In the genomic region with DNA sequence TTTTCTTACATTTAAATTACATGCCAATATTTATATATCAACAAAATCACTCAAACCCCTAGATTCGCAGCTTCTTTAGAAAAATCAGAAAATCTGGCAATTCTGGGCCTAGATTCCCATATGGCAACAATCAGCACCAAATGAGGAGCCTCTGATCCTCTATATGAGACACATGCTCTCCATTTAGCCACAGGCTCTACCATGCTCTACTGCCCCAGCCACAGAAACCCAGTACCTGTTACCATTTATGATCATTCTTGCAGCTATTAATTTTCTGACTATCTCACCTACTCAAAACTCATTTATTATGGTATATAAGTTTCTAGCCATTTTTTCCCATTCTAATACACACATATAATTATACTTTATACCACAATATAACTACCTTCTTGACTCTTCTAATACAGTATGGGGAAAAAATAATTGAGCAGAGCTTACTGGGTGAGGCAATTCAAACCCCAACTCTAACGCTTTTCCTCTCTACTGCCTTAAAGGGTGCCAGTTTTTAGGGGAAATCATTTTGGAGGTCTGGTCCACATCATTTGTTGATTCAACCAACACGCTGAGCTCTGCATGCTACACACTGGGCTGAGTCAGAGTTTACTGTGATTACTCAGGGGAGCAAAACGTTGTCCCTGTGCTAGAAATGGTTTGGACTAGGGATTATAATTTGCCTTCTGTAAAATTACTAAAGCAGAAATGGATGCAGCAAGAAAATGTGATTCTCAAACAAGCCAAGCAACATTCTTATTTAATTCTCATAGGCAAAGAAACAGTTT, we compare ENCODE assay signal across 1 cellular context.
TF ChIP-seq lines count a peak whose summit lies in the region.

No MANE protein-coding gene starts in this region.

TF ChIP-seq in SK-N-SH treated with all-trans-retinoic acid at 6 μM for 48 hours, 23 proteins besides CTCF, POLR2A, EP300 and RAD21 (continued from another document):
- TF ChIP-seq TCF4 (CRISPR knock-in tag; IDR thresholded peaks at IDR 0.05; ENCODE audit: borderline replicate concordance) (no peak), PPARA (CRISPR knock-in tag; IDR thresholded peaks at IDR 0.05; ENCODE audit: borderline replicate concordance) (no peak), ISL1 (CRISPR knock-in tag; IDR thresholded peaks at IDR 0.05) (no peak)
- TF ChIP-seq, protein P1, sequence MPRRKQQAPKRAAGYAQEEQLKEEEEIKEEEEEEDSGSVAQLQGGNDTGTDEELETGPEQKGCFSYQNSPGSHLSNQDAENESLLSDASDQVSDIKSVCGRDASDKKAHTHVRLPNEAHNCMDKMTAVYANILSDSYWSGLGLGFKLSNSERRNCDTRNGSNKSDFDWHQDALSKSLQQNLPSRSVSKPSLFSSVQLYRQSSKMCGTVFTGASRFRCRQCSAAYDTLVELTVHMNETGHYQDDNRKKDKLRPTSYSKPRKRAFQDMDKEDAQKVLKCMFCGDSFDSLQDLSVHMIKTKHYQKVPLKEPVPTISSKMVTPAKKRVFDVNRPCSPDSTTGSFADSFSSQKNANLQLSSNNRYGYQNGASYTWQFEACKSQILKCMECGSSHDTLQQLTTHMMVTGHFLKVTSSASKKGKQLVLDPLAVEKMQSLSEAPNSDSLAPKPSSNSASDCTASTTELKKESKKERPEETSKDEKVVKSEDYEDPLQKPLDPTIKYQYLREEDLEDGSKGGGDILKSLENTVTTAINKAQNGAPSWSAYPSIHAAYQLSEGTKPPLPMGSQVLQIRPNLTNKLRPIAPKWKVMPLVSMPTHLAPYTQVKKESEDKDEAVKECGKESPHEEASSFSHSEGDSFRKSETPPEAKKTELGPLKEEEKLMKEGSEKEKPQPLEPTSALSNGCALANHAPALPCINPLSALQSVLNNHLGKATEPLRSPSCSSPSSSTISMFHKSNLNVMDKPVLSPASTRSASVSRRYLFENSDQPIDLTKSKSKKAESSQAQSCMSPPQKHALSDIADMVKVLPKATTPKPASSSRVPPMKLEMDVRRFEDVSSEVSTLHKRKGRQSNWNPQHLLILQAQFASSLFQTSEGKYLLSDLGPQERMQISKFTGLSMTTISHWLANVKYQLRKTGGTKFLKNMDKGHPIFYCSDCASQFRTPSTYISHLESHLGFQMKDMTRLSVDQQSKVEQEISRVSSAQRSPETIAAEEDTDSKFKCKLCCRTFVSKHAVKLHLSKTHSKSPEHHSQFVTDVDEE (CRISPR knock-in tag; IDR thresholded peaks at IDR 0.05): no peak
- TF ChIP-seq, protein P2, sequence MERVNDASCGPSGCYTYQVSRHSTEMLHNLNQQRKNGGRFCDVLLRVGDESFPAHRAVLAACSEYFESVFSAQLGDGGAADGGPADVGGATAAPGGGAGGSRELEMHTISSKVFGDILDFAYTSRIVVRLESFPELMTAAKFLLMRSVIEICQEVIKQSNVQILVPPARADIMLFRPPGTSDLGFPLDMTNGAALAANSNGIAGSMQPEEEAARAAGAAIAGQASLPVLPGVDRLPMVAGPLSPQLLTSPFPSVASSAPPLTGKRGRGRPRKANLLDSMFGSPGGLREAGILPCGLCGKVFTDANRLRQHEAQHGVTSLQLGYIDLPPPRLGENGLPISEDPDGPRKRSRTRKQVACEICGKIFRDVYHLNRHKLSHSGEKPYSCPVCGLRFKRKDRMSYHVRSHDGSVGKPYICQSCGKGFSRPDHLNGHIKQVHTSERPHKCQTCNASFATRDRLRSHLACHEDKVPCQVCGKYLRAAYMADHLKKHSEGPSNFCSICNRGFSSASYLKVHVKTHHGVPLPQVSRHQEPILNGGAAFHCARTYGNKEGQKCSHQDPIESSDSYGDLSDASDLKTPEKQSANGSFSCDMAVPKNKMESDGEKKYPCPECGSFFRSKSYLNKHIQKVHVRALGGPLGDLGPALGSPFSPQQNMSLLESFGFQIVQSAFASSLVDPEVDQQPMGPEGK (CRISPR knock-in tag; IDR thresholded peaks at IDR 0.05; ENCODE audit: borderline replicate concordance): no peak
